ENCODE assay signal across 8 cellular contexts in the genomic region with DNA sequence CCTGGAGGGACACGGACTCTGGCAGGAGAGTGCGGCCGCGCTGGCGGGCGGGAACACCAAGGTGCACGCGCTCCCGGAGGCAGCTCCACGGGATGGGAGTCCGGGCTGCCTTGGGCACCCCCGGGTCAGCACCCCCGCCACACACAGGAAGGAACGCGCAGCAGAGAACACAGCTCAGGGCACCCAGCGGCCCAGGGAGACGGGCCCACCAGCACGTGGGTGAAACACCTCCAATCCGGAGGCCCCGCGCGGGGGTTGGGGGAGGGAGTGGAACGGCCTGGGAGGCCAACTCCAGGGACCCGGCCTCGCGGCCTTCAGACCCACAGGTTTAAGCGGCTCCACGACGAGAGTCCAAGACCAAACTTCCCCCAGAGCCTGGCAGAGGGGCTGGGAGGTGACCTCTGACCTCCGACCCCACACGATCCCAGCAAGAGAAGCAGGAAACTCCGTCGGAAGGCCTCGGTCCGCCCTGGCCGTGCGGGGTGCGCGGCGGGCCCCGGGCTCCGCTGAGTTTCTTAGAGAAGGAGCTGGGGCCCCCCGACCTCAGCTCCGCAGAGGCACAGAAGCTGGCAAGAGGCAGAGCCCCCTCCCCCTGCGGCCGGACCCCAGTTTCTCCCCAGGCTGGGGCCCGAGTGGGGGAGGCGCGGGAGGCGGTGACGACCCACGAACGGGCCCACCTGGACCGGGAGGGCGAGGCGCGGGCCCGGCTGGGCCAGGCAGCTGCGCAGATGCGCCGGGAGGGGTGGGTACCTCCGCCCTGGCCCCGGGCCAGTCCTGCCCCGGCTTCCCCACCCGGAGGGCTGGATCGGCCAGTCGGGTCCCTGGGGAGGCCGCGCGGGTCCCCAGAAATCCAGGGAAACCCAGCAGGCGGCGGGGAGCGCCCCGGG. TPM values are rescaled to one million over a fixed set of nuclear protein-coding genes. Genes with fewer than 3 reads are reported as not detected.
DNase-seq lines count a peak whose midpoint lies in the region; ATAC-seq, FAIRE-seq and TF ChIP-seq lines count a peak whose summit lies in the region.

No MANE protein-coding gene starts in this region.

- intact Hi-C loops in endothelial cell of umbilical vein (cut with micrococcal nuclease) (loop anchor here (2.0 to 5.0 kb wide), 2 partner anchors 41 to 1652 kb away; no protein-coding TSS in a partner anchor), stomach (cut with DNase I; ENCODE audit: low total_unique reads) (no loop called here)

- no peak for TF ChIP-seq EP300 in stomach (IDR thresholded peaks at IDR 0.05)

- ATAC-seq in HG02588 (IDR thresholded peaks at IDR 0.05; ENCODE audit: unreplicated experiment), result no peak
- no peak for ATAC-seq in HG02642 (IDR thresholded peaks at IDR 0.05; ENCODE audit: poor library complexity, unreplicated experiment)

- H3K9me3 ChIP-seq in endothelial cell of umbilical vein (replicated peaks; ENCODE audit: control insufficient read depth, insufficient read depth, low read length) (no peaks in the 10 kb centered on the region), mononuclear cell (ENCODE audit: low read depth, low read length) (no peaks in the 10 kb centered on the region), stomach (no peaks in the 10 kb centered on the region)

- H3K79me2 ChIP-seq in endothelial cell of umbilical vein (ENCODE audit: control insufficient read depth, insufficient read depth, low read length), result peaks cover 53% of the 10 kb centered on the region

- CTCF ChIA-PET in endothelial cell of umbilical vein (lab: Charles Lee), result interaction anchor here (0.9 to 2.3 kb wide), 4 partner anchors 24 to 128 kb away, joined by 4 to 16 read pairs (median 10); a partner anchor contains a TSS

- TF ChIP-seq CTCF in LNCaP clone FGC (IDR thresholded peaks at IDR 0.05; ENCODE audit: control insufficient read depth, extremely low read depth, insufficient read depth) (no peak), endothelial cell of umbilical vein (IDR thresholded peaks at IDR 0.05; ENCODE audit: extremely low read depth in 1 of 2, insufficient read depth in 1 of 2, low read depth in 1 of 2, low read length in 2 of 2) (no peak), stomach (IDR thresholded peaks at IDR 0.05) (no peak)

- FAIRE-seq in endothelial cell of umbilical vein (lab: Jason Lieb, UNC), result peak; percentile 48

- no TSS peak for BruUV-seq in endothelial cell of umbilical vein (replicated peaks; lab: Mats Ljungman, UMichigan)

- H3K27ac ChIP-seq in endothelial cell of umbilical vein (ENCODE audit: insufficient read depth, low read depth, low read length) (peak overlapping the region; percentile 64), stomach (peak overlapping the region; percentile 86 to 96 (median 94))

- DNase-seq in AG20443 (ENCODE audit: low spot score) (peak; percentile 82), LNCaP clone FGC (ENCODE audit: low read depth) (no peak), activated T-cell treated with anti-CD3 and anti-CD28 coated beads for 1 hour (ENCODE audit: low read depth) (peak; percentile 57), endothelial cell of umbilical vein (ENCODE audit: low read depth, low spot score) (peak; percentile 33), stomach (peak; percentile 69)

- no peak overlapping the region for H2AFZ ChIP-seq in endothelial cell of umbilical vein (ENCODE audit: low read depth, low read length)

- TF ChIP-seq POLR2A in endothelial cell of umbilical vein (IDR thresholded peaks at IDR 0.05; ENCODE audit: low read depth, low read length) (peak; percentile 17), stomach (IDR thresholded peaks at IDR 0.05) (no peak)

- no peaks in the 10 kb centered on the region for H3K36me3 ChIP-seq in endothelial cell of umbilical vein (ENCODE audit: control insufficient read depth in 2 of 2, extremely low read depth in 1 of 2, insufficient read depth in 2 of 2, low read length in 2 of 2)
- H3K36me3 ChIP-seq in stomach, result peaks cover 0 to 7% (median 2%) of the 10 kb centered on the region in 4 donors

- 2 to 15% (median 4%) methylated on average over 21 to 74 of the region's 74 CpGs for WGBS in stomach, 5 donors

- peak overlapping the region; percentile 86 for H3K4me2 ChIP-seq in endothelial cell of umbilical vein (ENCODE audit: insufficient read depth, low read length)

- H3K4me1 ChIP-seq in endothelial cell of umbilical vein (ENCODE audit: control insufficient read depth, extremely low read depth, insufficient read depth, low read length) (peaks cover 19% of the 10 kb centered on the region), mononuclear cell (ENCODE audit: insufficient read depth, low read length) (peaks cover 52% of the 10 kb centered on the region), stomach (peaks cover 53 to 70% (median 59%) of the 10 kb centered on the region in 4 donors)

- peak overlapping the region; percentile 82 for H3K9ac ChIP-seq in endothelial cell of umbilical vein (replicated peaks; ENCODE audit: extremely low read depth, insufficient read depth, low read length)

- no peaks in the 10 kb centered on the region for H3K9me1 ChIP-seq in endothelial cell of umbilical vein (replicated peaks; ENCODE audit: control insufficient read depth, extremely low read depth, insufficient read depth, low read length)

- H4K20me1 ChIP-seq in endothelial cell of umbilical vein (replicated peaks; ENCODE audit: control insufficient read depth, extremely low read depth, insufficient read depth, low read length), result no peaks in the 10 kb centered on the region

- dilution Hi-C loops in endothelial cell of umbilical vein (cut with MboI; ENCODE audit: extremely low pct_ligation_motif_present, low sequenced_read_pairs), result no loop called here

- POLR2A ChIA-PET in endothelial cell of umbilical vein (lab: Charles Lee), result no interaction called here

- peak overlapping the region; percentile 58 for H3K4me3 ChIP-seq in LNCaP clone FGC (ENCODE audit: low read depth, low read length)
- H3K4me3 ChIP-seq in endothelial cell of umbilical vein (replicated peaks in 1 of 3; ENCODE audit: insufficient read depth in 1 of 3, low read depth in 1 of 3, low read length in 3 of 3), result peak overlapping the region; percentile 58 to 86 (median 68)
- peak overlapping the region; percentile 49 for H3K4me3 ChIP-seq in mononuclear cell (ENCODE audit: low read length)
- H3K4me3 ChIP-seq in stomach, result peak overlapping the region; percentile 84 to 95 (median 90)

- H3K27me3 ChIP-seq in endothelial cell of umbilical vein (ENCODE audit: control insufficient read depth in 2 of 2, insufficient read depth in 2 of 2, low read length in 2 of 2), result no peaks in the 10 kb centered on the region
- H3K27me3 ChIP-seq in mononuclear cell (ENCODE audit: insufficient read depth, low read length), result no peaks in the 10 kb centered on the region
- H3K27me3 ChIP-seq in stomach, result peaks cover 0 to 11% (median 0%) of the 10 kb centered on the region in 3 donors

TF ChIP-seq in endothelial cell of umbilical vein, 7 proteins besides CTCF, POLR2A, EP300 and RAD21:
- TF ChIP-seq JUN (IDR thresholded peaks at IDR 0.05; ENCODE audit: borderline replicate concordance, insufficient read depth, insufficient read length, low read depth) (no peak), FOS (IDR thresholded peaks at IDR 0.05; ENCODE audit: borderline replicate concordance, insufficient read depth, low read length) (no peak)
- TF ChIP-seq, protein P1, sequence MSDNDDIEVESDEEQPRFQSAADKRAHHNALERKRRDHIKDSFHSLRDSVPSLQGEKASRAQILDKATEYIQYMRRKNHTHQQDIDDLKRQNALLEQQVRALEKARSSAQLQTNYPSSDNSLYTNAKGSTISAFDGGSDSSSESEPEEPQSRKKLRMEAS (IDR thresholded peaks at IDR 0.05; ENCODE audit: insufficient read depth, insufficient read length), result peak; percentile 42

RNA-seq across cellular contexts. Expression of a gene that starts 0.9 kb away (rescaled TPM):
- 25.1 and 27.1 TPM in 2 replicates for total RNA-seq in endothelial cell of umbilical vein
- polyA plus RNA-seq in endothelial cell of umbilical vein, result 15.7 and 15.8 TPM in 2 replicates
- 8.5 and 10.4 TPM in 2 replicates for polyA plus RNA-seq in endothelial cell of umbilical vein (2011; cell fraction: cytosol; rRNA removed)
- 21.2 and 22.4 TPM in 2 replicates for polyA plus RNA-seq in endothelial cell of umbilical vein (2011; cell fraction: nucleus; rRNA removed)
- 13.0 and 16.4 TPM in 2 replicates for polyA plus RNA-seq in endothelial cell of umbilical vein (2012)
- polyA minus RNA-seq in endothelial cell of umbilical vein, result 11.2 and 14.3 TPM in 2 replicates
- polyA minus RNA-seq in endothelial cell of umbilical vein (2011; cell fraction: cytosol; rRNA and poly(A)+ RNA removed), result 19.5 TPM
- polyA minus RNA-seq in endothelial cell of umbilical vein (2011; cell fraction: nucleus; rRNA and poly(A)+ RNA removed), result 9.0 and 16.8 TPM in 2 replicates
- total RNA-seq in mononuclear cell, result 9.2 TPM
- 10 to 100 TPM in 4 of 5 donors, 1 to 10 TPM in 1; 9.5 to 69.2 (median 16.1) TPM for total RNA-seq in stomach
- 1 to 10 TPM; 4.1 to 7.0 (median 6.6) TPM for polyA plus RNA-seq in stomach

RNA-seq across cellular contexts. Expression of a gene that starts 24.4 kb away (rescaled TPM):
- total RNA-seq in endothelial cell of umbilical vein (47.4 and 49.9 TPM in 2 replicates), mononuclear cell (5.6 TPM), stomach (100 to 1,000 TPM in 1 of 5 donors, 10 to 100 TPM in 4; 17.4 to 105 (median 30.3) TPM)
- polyA plus RNA-seq in endothelial cell of umbilical vein (24.9 and 29.7 TPM in 2 replicates), stomach (10 to 100 TPM; 15.6 to 19.4 (median 16.6) TPM)
- polyA plus RNA-seq in endothelial cell of umbilical vein (2011; cell fraction: cytosol; rRNA removed), result 18.2 and 24.1 TPM in 2 replicates
- polyA plus RNA-seq in endothelial cell of umbilical vein (2011; cell fraction: nucleus; rRNA removed), result 12.5 and 13.0 TPM in 2 replicates
- polyA plus RNA-seq in endothelial cell of umbilical vein (2012), result 31.3 and 35.0 TPM in 2 replicates
- 16.7 and 21.1 TPM in 2 replicates for polyA minus RNA-seq in endothelial cell of umbilical vein
- polyA minus RNA-seq in endothelial cell of umbilical vein (2011; cell fraction: cytosol; rRNA and poly(A)+ RNA removed), result 60.3 TPM
- 7.1 and 13.8 TPM in 2 replicates for polyA minus RNA-seq in endothelial cell of umbilical vein (2011; cell fraction: nucleus; rRNA and poly(A)+ RNA removed)
